ENCODE assay signal across 26 cellular contexts in genomic region chr1:180425956-180426355, GRCh38.
"Had no signal": no experiment of that assay in that cellular context is flagged by ENCODE, and none has a peak within 500 bp of the region (broad histone marks: within the 10 kb centered on the region; RNA-seq: fewer than 3 reads in every experiment).

No MANE protein-coding gene starts in this region.

- H3K79me2 ChIP-seq: hepatocyte had no signal

- H3K27me3 ChIP-seq: body of pancreas, cardiac muscle cell, esophagus squamous epithelium, hepatocyte, right atrium auricular region, spleen, vagina had no signal

- H2AFZ ChIP-seq: hepatocyte had no signal

- DNase-seq: activated B cell treated with CpG ODN at 0.5 μM for 24 hours; activated CD4-positive, alpha-beta T cell treated with anti-CD3 and anti-CD28 coated beads for 4 hours; activated CD4-positive, alpha-beta T cell treated with anti-CD3 and anti-CD28 coated beads, Interleukin-2, amount 50 U/mL, for 48 hours; activated CD8-positive, alpha-beta memory T cell treated with anti-CD3 and anti-CD28 coated beads, Interleukin-2, amount 50 U/mL, for 48 hours; activated naive CD4-positive, alpha-beta T cell treated with Interleukin-2 at 50 U/mL for 16 hours; activated naive CD8-positive, alpha-beta T cell treated with anti-CD3 and anti-CD28 coated beads, Interleukin-2, amount 10 ng/mL, durations not matched to agents 7 days and 5 days; activated T-cell treated with anti-CD3 and anti-CD28 coated beads, Interleukin-2, amount 50 U/mL, for 4 hours; amniotic stem cell; body of pancreas; cortex of kidney; endodermal cell; esophagus squamous epithelium; glutamatergic neuron; immature natural killer cell; lower lobe of right lung; naive B cell; spleen; stimulated activated CD4-positive, alpha-beta T cell treated with anti-CD3 and anti-CD28 coated beads, Interleukin-4, amount 100 ng/mL, for 1 hour; stimulated activated naive CD4-positive, alpha-beta T cell had no signal

- H3K4me1 ChIP-seq: body of pancreas, esophagus squamous epithelium, lower lobe of right lung, right atrium auricular region had no signal

- ATAC-seq: activated T-cell treated with anti-CD3 and anti-CD28 coated beads, Interleukin-2, amount 50 U/mL, for 4 hours; body of pancreas; left lobe of liver; lower lobe of right lung had no signal

- H3K4me2 ChIP-seq: hepatocyte had no signal

- H3K9me3 ChIP-seq: body of pancreas, esophagus squamous epithelium, lower lobe of right lung, right atrium auricular region, thoracic aorta, vagina had no signal

- H3K4me3 ChIP-seq: body of pancreas, cardiac muscle cell, esophagus squamous epithelium, hepatocyte, lower lobe of right lung, right atrium auricular region, spleen, thoracic aorta, vagina had no signal

- FAIRE-seq: frontal cortex had no signal

- H3K36me3 ChIP-seq: cardiac muscle cell, lower lobe of right lung, right atrium auricular region, thoracic aorta, vagina had no signal

- H3K27ac ChIP-seq: body of pancreas, cardiac muscle cell, esophagus squamous epithelium, hepatocyte, lower lobe of right lung, right atrium auricular region, spleen, thoracic aorta, vagina had no signal
